ENCODE assay signal across 1 cellular context in the genomic region with DNA sequence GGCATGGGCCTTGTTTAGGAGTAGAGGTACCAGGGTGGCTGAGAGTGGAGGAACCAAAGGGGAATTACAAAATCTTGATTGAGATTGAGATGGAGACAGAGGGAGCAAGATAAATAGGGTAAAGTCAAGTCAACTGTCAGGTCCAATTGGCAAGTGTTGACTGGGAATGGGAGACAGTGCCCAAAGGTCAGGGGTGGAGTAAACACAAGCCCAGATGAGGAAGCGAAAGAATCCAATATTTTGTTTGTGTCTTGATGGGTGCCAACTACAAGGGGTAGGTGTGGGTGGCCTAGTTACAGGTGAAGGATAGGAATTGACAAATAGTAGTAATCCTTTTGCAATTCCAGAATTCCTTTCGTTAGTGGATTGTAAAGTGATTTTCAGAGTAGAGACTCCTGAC.
TF ChIP-seq lines count a peak whose summit lies in the region.

No MANE protein-coding gene starts in this region.

TF ChIP-seq in HepG2, 621 proteins besides CTCF, POLR2A, EP300 and RAD21 (continued from another document and continues in another):
- TF ChIP-seq, protein P1, sequence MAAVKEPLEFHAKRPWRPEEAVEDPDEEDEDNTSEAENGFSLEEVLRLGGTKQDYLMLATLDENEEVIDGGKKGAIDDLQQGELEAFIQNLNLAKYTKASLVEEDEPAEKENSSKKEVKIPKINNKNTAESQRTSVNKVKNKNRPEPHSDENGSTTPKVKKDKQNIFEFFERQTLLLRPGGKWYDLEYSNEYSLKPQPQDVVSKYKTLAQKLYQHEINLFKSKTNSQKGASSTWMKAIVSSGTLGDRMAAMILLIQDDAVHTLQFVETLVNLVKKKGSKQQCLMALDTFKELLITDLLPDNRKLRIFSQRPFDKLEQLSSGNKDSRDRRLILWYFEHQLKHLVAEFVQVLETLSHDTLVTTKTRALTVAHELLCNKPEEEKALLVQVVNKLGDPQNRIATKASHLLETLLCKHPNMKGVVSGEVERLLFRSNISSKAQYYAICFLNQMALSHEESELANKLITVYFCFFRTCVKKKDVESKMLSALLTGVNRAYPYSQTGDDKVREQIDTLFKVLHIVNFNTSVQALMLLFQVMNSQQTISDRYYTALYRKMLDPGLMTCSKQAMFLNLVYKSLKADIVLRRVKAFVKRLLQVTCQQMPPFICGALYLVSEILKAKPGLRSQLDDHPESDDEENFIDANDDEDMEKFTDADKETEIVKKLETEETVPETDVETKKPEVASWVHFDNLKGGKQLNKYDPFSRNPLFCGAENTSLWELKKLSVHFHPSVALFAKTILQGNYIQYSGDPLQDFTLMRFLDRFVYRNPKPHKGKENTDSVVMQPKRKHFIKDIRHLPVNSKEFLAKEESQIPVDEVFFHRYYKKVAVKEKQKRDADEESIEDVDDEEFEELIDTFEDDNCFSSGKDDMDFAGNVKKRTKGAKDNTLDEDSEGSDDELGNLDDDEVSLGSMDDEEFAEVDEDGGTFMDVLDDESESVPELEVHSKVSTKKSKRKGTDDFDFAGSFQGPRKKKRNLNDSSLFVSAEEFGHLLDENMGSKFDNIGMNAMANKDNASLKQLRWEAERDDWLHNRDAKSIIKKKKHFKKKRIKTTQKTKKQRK (IDR thresholded peaks at IDR 0.05; ENCODE audit: low read length) = no peak
- TF ChIP-seq ZFP36 (IDR thresholded peaks at IDR 0.05; ENCODE audit: borderline replicate concordance, low read depth, low read length, partially characterized antibody) (no peak), ZMYM4 (CRISPR knock-in tag; IDR thresholded peaks at IDR 0.05) (peak; percentile 81), FOXA1 (IDR thresholded peaks at IDR 0.05) (no peak), FOXA1 (CRISPR knock-in tag; IDR thresholded peaks at IDR 0.05) (0 out of 2 replicates have a peak, but pooled peaks have one; percentile 13), HNF4A (CRISPR knock-in tag; IDR thresholded peaks at IDR 0.05) (peak; percentile 59), HNRNPLL (IDR thresholded peaks at IDR 0.05; ENCODE audit: low read depth, low read length, poor library complexity, severe bottlenecking) (no peak), U2AF1 (optimal IDR thresholded peaks at IDR 0.05; ENCODE audit: low read depth, low read length) (no peak), POGZ (CRISPR knock-in tag; IDR thresholded peaks at IDR 0.05) (peak; percentile 88), GATAD1 (CRISPR knock-in tag; IDR thresholded peaks at IDR 0.05) (no peak), ZNF766 (CRISPR knock-in tag; IDR thresholded peaks at IDR 0.05; ENCODE audit: borderline replicate concordance) (no peak), SMYD3 (CRISPR knock-in tag; IDR thresholded peaks at IDR 0.05) (no peak), ZNF841 (CRISPR knock-in tag; IDR thresholded peaks at IDR 0.05; ENCODE audit: borderline replicate concordance) (no peak), FOXP1 (IDR thresholded peaks at IDR 0.05) (no peak), FOXP1 (CRISPR knock-in tag; IDR thresholded peaks at IDR 0.05) (peak; percentile 86), KMT2B (CRISPR knock-in tag; IDR thresholded peaks at IDR 0.05) (no peak), ZNF790 (CRISPR knock-in tag; IDR thresholded peaks at IDR 0.05; ENCODE audit: borderline replicate concordance) (no peak), SP2 (CRISPR knock-in tag; IDR thresholded peaks at IDR 0.05) (no peak), ZNF567 (CRISPR knock-in tag; IDR thresholded peaks at IDR 0.05; ENCODE audit: borderline replicate concordance) (no peak), ZNF749 (CRISPR knock-in tag; IDR thresholded peaks at IDR 0.05; ENCODE audit: borderline replicate concordance) (no peak), SRY (CRISPR knock-in tag; IDR thresholded peaks at IDR 0.05) (no peak), ZNF773 (CRISPR knock-in tag; IDR thresholded peaks at IDR 0.05; ENCODE audit: borderline replicate concordance) (no peak), ZNF761 (CRISPR knock-in tag; conservative IDR thresholded peaks at IDR 0.05) (no peak), ZSCAN12 (CRISPR knock-in tag; IDR thresholded peaks at IDR 0.05) (no peak), RARA (CRISPR knock-in tag; IDR thresholded peaks at IDR 0.05) (peak; percentile 43; the same call in 1 of the 2 replicates), ATF7-NPFF (CRISPR knock-in tag; IDR thresholded peaks at IDR 0.05; ENCODE audit: low read depth) (no peak), KDM4B (CRISPR knock-in tag; IDR thresholded peaks at IDR 0.05) (no peak), ZBTB42 (CRISPR knock-in tag; IDR thresholded peaks at IDR 0.05) (no peak), ZNF350 (CRISPR knock-in tag; IDR thresholded peaks at IDR 0.05; ENCODE audit: borderline replicate concordance, low read depth) (no peak), NR2F1 (CRISPR knock-in tag; IDR thresholded peaks at IDR 0.05) (peak; percentile 30 to 52; a peak in 2 of 4 replicates), ZNF263 (CRISPR knock-in tag; IDR thresholded peaks at IDR 0.05) (no peak), ZNF598 (CRISPR knock-in tag; IDR thresholded peaks at IDR 0.05; ENCODE audit: borderline replicate concordance) (no peak), MED1 (CRISPR knock-in tag; IDR thresholded peaks at IDR 0.05) (0 out of 2 replicates have a peak, but pooled peaks have one; percentile 33), ZNF326 (CRISPR knock-in tag; IDR thresholded peaks at IDR 0.05; ENCODE audit: borderline replicate concordance) (no peak)
- TF ChIP-seq, protein P2, sequence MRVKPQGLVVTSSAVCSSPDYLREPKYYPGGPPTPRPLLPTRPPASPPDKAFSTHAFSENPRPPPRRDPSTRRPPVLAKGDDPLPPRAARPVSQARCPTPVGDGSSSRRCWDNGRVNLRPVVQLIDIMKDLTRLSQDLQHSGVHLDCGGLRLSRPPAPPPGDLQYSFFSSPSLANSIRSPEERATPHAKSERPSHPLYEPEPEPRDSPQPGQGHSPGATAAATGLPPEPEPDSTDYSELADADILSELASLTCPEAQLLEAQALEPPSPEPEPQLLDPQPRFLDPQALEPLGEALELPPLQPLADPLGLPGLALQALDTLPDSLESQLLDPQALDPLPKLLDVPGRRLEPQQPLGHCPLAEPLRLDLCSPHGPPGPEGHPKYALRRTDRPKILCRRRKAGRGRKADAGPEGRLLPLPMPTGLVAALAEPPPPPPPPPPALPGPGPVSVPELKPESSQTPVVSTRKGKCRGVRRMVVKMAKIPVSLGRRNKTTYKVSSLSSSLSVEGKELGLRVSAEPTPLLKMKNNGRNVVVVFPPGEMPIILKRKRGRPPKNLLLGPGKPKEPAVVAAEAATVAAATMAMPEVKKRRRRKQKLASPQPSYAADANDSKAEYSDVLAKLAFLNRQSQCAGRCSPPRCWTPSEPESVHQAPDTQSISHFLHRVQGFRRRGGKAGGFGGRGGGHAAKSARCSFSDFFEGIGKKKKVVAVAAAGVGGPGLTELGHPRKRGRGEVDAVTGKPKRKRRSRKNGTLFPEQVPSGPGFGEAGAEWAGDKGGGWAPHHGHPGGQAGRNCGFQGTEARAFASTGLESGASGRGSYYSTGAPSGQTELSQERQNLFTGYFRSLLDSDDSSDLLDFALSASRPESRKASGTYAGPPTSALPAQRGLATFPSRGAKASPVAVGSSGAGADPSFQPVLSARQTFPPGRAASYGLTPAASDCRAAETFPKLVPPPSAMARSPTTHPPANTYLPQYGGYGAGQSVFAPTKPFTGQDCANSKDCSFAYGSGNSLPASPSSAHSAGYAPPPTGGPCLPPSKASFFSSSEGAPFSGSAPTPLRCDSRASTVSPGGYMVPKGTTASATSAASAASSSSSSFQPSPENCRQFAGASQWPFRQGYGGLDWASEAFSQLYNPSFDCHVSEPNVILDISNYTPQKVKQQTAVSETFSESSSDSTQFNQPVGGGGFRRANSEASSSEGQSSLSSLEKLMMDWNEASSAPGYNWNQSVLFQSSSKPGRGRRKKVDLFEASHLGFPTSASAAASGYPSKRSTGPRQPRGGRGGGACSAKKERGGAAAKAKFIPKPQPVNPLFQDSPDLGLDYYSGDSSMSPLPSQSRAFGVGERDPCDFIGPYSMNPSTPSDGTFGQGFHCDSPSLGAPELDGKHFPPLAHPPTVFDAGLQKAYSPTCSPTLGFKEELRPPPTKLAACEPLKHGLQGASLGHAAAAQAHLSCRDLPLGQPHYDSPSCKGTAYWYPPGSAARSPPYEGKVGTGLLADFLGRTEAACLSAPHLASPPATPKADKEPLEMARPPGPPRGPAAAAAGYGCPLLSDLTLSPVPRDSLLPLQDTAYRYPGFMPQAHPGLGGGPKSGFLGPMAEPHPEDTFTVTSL (CRISPR knock-in tag; IDR thresholded peaks at IDR 0.05; ENCODE audit: borderline replicate concordance) = peak; percentile 40; the same call in 1 of the 2 replicates
- TF ChIP-seq, protein P3, sequence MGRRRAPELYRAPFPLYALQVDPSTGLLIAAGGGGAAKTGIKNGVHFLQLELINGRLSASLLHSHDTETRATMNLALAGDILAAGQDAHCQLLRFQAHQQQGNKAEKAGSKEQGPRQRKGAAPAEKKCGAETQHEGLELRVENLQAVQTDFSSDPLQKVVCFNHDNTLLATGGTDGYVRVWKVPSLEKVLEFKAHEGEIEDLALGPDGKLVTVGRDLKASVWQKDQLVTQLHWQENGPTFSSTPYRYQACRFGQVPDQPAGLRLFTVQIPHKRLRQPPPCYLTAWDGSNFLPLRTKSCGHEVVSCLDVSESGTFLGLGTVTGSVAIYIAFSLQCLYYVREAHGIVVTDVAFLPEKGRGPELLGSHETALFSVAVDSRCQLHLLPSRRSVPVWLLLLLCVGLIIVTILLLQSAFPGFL (CRISPR knock-in tag; IDR thresholded peaks at IDR 0.05) = no peak
- TF ChIP-seq, protein P4, sequence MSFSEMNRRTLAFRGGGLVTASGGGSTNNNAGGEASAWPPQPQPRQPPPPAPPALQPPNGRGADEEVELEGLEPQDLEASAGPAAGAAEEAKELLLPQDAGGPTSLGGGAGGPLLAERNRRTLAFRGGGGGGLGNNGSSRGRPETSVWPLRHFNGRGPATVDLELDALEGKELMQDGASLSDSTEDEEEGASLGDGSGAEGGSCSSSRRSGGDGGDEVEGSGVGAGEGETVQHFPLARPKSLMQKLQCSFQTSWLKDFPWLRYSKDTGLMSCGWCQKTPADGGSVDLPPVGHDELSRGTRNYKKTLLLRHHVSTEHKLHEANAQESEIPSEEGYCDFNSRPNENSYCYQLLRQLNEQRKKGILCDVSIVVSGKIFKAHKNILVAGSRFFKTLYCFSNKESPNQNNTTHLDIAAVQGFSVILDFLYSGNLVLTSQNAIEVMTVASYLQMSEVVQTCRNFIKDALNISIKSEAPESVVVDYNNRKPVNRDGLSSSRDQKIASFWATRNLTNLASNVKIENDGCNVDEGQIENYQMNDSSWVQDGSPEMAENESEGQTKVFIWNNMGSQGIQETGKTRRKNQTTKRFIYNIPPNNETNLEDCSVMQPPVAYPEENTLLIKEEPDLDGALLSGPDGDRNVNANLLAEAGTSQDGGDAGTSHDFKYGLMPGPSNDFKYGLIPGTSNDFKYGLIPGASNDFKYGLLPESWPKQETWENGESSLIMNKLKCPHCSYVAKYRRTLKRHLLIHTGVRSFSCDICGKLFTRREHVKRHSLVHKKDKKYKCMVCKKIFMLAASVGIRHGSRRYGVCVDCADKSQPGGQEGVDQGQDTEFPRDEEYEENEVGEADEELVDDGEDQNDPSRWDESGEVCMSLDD (CRISPR knock-in tag; IDR thresholded peaks at IDR 0.05; ENCODE audit: borderline replicate concordance) = no peak
- TF ChIP-seq, protein P5, sequence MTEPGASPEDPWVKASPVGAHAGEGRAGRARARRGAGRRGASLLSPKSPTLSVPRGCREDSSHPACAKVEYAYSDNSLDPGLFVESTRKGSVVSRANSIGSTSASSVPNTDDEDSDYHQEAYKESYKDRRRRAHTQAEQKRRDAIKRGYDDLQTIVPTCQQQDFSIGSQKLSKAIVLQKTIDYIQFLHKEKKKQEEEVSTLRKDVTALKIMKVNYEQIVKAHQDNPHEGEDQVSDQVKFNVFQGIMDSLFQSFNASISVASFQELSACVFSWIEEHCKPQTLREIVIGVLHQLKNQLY (CRISPR knock-in tag; IDR thresholded peaks at IDR 0.05) = no peak
- TF ChIP-seq, protein P6, sequence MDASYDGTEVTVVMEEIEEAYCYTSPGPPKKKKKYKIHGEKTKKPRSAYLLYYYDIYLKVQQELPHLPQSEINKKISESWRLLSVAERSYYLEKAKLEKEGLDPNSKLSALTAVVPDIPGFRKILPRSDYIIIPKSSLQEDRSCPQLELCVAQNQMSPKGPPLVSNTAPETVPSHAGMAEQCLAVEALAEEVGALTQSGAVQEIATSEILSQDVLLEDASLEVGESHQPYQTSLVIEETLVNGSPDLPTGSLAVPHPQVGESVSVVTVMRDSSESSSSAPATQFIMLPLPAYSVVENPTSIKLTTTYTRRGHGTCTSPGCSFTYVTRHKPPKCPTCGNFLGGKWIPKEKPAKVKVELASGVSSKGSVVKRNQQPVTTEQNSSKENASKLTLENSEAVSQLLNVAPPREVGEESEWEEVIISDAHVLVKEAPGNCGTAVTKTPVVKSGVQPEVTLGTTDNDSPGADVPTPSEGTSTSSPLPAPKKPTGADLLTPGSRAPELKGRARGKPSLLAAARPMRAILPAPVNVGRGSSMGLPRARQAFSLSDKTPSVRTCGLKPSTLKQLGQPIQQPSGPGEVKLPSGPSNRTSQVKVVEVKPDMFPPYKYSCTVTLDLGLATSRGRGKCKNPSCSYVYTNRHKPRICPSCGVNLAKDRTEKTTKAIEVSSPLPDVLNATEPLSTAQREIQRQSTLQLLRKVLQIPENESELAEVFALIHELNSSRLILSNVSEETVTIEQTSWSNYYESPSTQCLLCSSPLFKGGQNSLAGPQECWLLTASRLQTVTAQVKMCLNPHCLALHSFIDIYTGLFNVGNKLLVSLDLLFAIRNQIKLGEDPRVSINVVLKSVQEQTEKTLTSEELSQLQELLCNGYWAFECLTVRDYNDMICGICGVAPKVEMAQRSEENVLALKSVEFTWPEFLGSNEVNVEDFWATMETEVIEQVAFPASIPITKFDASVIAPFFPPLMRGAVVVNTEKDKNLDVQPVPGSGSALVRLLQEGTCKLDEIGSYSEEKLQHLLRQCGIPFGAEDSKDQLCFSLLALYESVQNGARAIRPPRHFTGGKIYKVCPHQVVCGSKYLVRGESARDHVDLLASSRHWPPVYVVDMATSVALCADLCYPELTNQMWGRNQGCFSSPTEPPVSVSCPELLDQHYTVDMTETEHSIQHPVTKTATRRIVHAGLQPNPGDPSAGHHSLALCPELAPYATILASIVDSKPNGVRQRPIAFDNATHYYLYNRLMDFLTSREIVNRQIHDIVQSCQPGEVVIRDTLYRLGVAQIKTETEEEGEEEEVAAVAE (CRISPR knock-in tag; IDR thresholded peaks at IDR 0.05; ENCODE audit: borderline replicate concordance) = no peak
- TF ChIP-seq, protein P7, sequence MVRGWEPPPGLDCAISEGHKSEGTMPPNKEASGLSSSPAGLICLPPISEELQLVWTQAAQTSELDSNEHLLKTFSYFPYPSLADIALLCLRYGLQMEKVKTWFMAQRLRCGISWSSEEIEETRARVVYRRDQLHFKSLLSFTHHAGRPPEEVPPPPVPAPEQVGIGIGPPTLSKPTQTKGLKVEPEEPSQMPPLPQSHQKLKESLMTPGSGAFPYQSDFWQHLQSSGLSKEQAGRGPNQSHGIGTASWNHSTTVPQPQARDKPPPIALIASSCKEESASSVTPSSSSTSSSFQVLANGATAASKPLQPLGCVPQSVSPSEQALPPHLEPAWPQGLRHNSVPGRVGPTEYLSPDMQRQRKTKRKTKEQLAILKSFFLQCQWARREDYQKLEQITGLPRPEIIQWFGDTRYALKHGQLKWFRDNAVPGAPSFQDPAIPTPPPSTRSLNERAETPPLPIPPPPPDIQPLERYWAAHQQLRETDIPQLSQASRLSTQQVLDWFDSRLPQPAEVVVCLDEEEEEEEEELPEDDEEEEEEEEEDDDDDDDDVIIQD (CRISPR knock-in tag; IDR thresholded peaks at IDR 0.05; ENCODE audit: low read depth) = peak; percentile 73; the same call in 1 of the 2 replicates
- TF ChIP-seq, protein P8, sequence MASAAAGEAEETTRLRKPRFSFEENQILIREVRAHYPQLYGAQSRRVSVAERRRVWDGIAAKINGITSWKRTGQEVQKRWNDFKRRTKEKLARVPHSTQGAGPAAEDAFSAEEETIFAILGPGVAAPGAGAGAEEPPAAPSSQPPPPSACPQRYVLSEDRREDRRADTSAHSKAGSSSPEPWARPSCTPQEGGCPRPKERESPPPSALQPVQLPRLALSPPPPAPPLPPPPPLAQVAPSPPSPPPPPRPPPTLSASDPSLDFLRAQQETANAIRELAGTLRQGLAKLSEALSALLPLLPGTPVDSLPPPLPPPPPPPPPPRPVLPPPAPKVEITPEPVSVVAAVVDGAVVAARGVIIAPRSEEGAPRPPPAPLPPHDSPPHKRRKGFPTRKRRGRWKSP (CRISPR knock-in tag; IDR thresholded peaks at IDR 0.05) = no peak
